Comparison of ENCODE assay signal across 8 cellular contexts in genomic region chr22:30290679-30291333, GRCh38. TPM values are rescaled to one million over a fixed set of nuclear protein-coding genes. Genes with fewer than 3 reads are reported as not detected.
DNase-seq lines count a peak whose midpoint lies in the region; ATAC-seq and TF ChIP-seq lines count a peak whose summit lies in the region.

No MANE protein-coding gene starts in this region.

- H2AFZ ChIP-seq in OCI-LY3 (ENCODE audit: low read depth, low read length), result no peak overlapping the region

- no peak overlapping the region for H3K4me2 ChIP-seq in OCI-LY3 (ENCODE audit: low read length)

- H3K79me2 ChIP-seq in OCI-LY3 (ENCODE audit: low read length), result no peaks in the 10 kb centered on the region

- intact Hi-C loops in colonic mucosa (cut with DNase I) (no loop called here), left lung (cut with DNase I) (no loop called here)

- H3K4me1 ChIP-seq in OCI-LY3 (ENCODE audit: low read length), result peaks cover 24% of the 10 kb centered on the region
- peaks cover 13% of the 10 kb centered on the region for H3K4me1 ChIP-seq in colonic mucosa
- peaks cover 31 to 57% of the 10 kb centered on the region in 2 donors for H3K4me1 ChIP-seq in left lung

- no peak overlapping the region for H3K9ac ChIP-seq in OCI-LY3 (ENCODE audit: low read length)
- peak overlapping the region; percentile 28 to 55 for H3K9ac ChIP-seq in colonic mucosa (ENCODE audit: low read depth in 2 of 2, low read length in 2 of 2)

- H3K27ac ChIP-seq in OCI-LY3 (ENCODE audit: low read length) (0 out of 2 replicates have a peak overlapping the region, but pooled peaks have one; percentile 3), colonic mucosa (peak overlapping the region; percentile 58), left lung (peak overlapping the region; percentile 87 to 88), substantia nigra (ENCODE audit: low read depth, low read length, poor library complexity, severe bottlenecking) (peak overlapping the region; percentile 97)

- ATAC-seq in left lung, result peak; percentile 7
- ATAC-seq in HG03196 (IDR thresholded peaks at IDR 0.05; ENCODE audit: unreplicated experiment), result no peak
- ATAC-seq in GM19463 (IDR thresholded peaks at IDR 0.05; ENCODE audit: unreplicated experiment), result no peak

- TF ChIP-seq CTCF in OCI-LY3 (IDR thresholded peaks at IDR 0.05; ENCODE audit: low read depth, low read length) (no peak), colonic mucosa (IDR thresholded peaks at IDR 0.05) (no peak), left lung (IDR thresholded peaks at IDR 0.05) (no peak)

- H3K27me3 ChIP-seq in OCI-LY3 (ENCODE audit: low read depth, low read length), result no peaks in the 10 kb centered on the region
- H3K27me3 ChIP-seq in colonic mucosa, result no peaks in the 10 kb centered on the region
- H3K27me3 ChIP-seq in left lung, result no peaks in the 10 kb centered on the region

- H3K9me3 ChIP-seq in OCI-LY3 (ENCODE audit: insufficient read depth, low read length), result no peaks in the 10 kb centered on the region
- H3K9me3 ChIP-seq in colonic mucosa, result no peaks in the 10 kb centered on the region
- H3K9me3 ChIP-seq in left lung, result no peaks in the 10 kb centered on the region

- DNase-seq in GM19238 (ENCODE audit: insufficient read length, low spot score) (peak; percentile 44), colonic mucosa (peak; percentile 70), left lung (peak; percentile 81 to 82), substantia nigra (lab: John Stamatoyannopoulos, UW) (peak in 48 of 49 donors; percentile 36 to 91 (median 76))
- no peak for DNase-seq in stimulated activated CD4-positive, alpha-beta T cell treated with anti-CD3 and anti-CD28 coated beads, Interleukin-12 subunit alpha, Interleukin-12 subunit beta, amount 100 ng/mL, for 4 hours

- no peaks in the 10 kb centered on the region for H4K20me1 ChIP-seq in OCI-LY3 (ENCODE audit: insufficient read depth, low read length)

- no peaks in the 10 kb centered on the region for H3K36me3 ChIP-seq in OCI-LY3 (replicated peaks; ENCODE audit: low read depth, low read length)
- peaks cover 7% of the 10 kb centered on the region for H3K36me3 ChIP-seq in colonic mucosa
- H3K36me3 ChIP-seq in left lung, result peaks cover 0 to 45% of the 10 kb centered on the region in 2 donors

- no peak overlapping the region for H3K4me3 ChIP-seq in OCI-LY3 (ENCODE audit: low read length)
- no peak overlapping the region for H3K4me3 ChIP-seq in colonic mucosa
- H3K4me3 ChIP-seq in left lung, result no peak overlapping the region

RNA-seq across cellular contexts. Expression of gene CASTOR1, which starts 1.5 kb away (rescaled TPM):
- total RNA-seq in colonic mucosa, result 1 to 10 TPM; 4.5 to 5.0 TPM
- 10 to 100 TPM; 12.4 to 12.8 TPM for total RNA-seq in left lung

RNA-seq across cellular contexts. Expression of gene OSM, which starts 24.2 kb away (rescaled TPM):
- total RNA-seq in colonic mucosa (under 1 TPM; 0.21 to 0.44 TPM), left lung (1 to 10 TPM; 4.8 to 6.3 TPM)

RNA-seq across cellular contexts. Expression of gene TBC1D10A, which starts 35.9 kb away (rescaled TPM):
- total RNA-seq in colonic mucosa (10 to 100 TPM; 34.3 to 35.8 TPM), left lung (10 to 100 TPM; 21.7 to 25.4 TPM)

RNA-seq across cellular contexts. Expression of gene LIF, which starts 44.2 kb away (rescaled TPM):
- total RNA-seq in colonic mucosa, result 10 to 100 TPM in 1 of 2 donors, 1 to 10 TPM in 1; 9.5 to 12.5 TPM
- 10 to 100 TPM in 1 of 2 donors, 1 to 10 TPM in 1; 8.1 to 10.7 TPM for total RNA-seq in left lung

Comparison
In these comparisons a context has a peak if more than half of its experiments do, and no peak if none do; other contexts are left out.
1. H3K27ac ChIP-seq: peak in every context shown above with its lines; median percentile 97 in substantia nigra; 88 in left lung; 58 in colonic mucosa; 3 in OCI-LY3.
2. RNA of gene OSM, which starts 24.2 kb away (total RNA-seq): 4.8 to 6.3 TPM in left lung; 0.21 to 0.44 TPM in colonic mucosa; every median in the first group is over 4 times any median in the second.